Comparison of ENCODE assay signal across 8 cellular contexts in the genomic region with DNA sequence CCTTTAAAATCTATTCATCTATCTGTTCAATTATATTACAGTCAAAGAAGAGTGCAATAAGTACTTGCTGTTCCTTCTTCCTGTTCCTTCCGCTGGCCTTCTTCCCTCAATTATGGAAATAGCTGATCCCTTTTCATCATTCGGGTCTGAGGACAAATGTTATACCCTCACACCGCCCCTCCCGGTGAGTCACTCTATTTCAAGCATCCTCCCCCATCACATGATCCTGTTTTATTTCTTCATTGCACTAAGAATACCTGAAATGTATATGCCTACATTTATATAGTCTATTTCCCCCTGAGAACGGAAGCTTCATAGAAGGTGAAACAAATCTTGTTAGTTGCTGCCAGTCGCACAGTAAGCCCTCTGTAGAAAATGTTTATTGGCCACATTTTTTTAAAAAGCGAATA. TPM values are rescaled to one million over a fixed set of nuclear protein-coding genes. Genes with fewer than 3 reads are reported as not detected.
A peak's percentile ranks its signal among the peaks of the same experiment; 100 is the strongest.
DNase-seq lines count a peak whose midpoint lies in the region; ATAC-seq and TF ChIP-seq lines count a peak whose summit lies in the region.

No MANE protein-coding gene starts in this region.

- H2AFZ ChIP-seq in H9 (ENCODE audit: low read length): no peak overlapping the region

- H2BK20ac ChIP-seq in H9 (ENCODE audit: low read depth, low read length, poor library complexity, severe bottlenecking): no peak overlapping the region

- peaks cover 18% of the 10 kb centered on the region for H3K4me1 ChIP-seq in H9 (ENCODE audit: insufficient read depth, low read length)

- H3K27me3 Mint-ChIP-seq in H9 (ENCODE audit: low read depth): no peaks in the 10 kb centered on the region
- no peaks in the 10 kb centered on the region for H3K27me3 Mint-ChIP-seq in neural crest cell (ENCODE audit: low read depth)

- H4K91ac ChIP-seq in H9 (ENCODE audit: insufficient read length, low read depth, low read length): no peak overlapping the region

- H3K9ac ChIP-seq in H9 (ENCODE audit: extremely low read depth, insufficient read length, low read length): peak overlapping the region; percentile 98

- WGBS in H9 (ENCODE audit: extremely low coverage, insufficient read length, low lambda C conversion rate): no CpG with 5 or more reads among the region's 7 CpGs

- DNase-seq in AG10803 (ENCODE audit: low read depth) (peak; percentile 37), H9 (no peak), SHP77 (lab: John Stamatoyannopoulos, UW) (peak; percentile 1 to 19), coronary artery (ENCODE audit: low spot score) (no peak), neural crest cell (ENCODE audit: low read depth, low spot score) (no peak)
- DNase-seq in NK-92 treated with Interleukin-12 subunit alpha and Interleukin-12 subunit beta, amount 100 ng/mL, for 24 hours (lab: John Stamatoyannopoulos, UW): no peak

- H3K14ac ChIP-seq in H9 (ENCODE audit: insufficient read depth, low read length): no peak overlapping the region; the same call in 1 of the 2 replicates

- H3K27ac ChIP-seq in H9 (ENCODE audit: insufficient read length, low read depth, low read length) (no peak overlapping the region), coronary artery (peak overlapping the region in 1 of 2 donors; percentile 78)

- H3K79me1 ChIP-seq in H9 (ENCODE audit: insufficient read depth, low read depth, low read length, poor library complexity, severe bottlenecking): no peaks in the 10 kb centered on the region

- no peak overlapping the region for H3K27ac Mint-ChIP-seq in H9
- H3K27ac Mint-ChIP-seq in neural crest cell (ENCODE audit: unreplicated experiment): no peak overlapping the region

- peaks cover 31 to 33% of the 10 kb centered on the region in 2 experiments for H3K4me1 Mint-ChIP-seq in H9
- H3K4me1 Mint-ChIP-seq in neural crest cell: peaks cover 33% of the 10 kb centered on the region

- no peak overlapping the region for H4K8ac ChIP-seq in H9 (replicated peaks; ENCODE audit: insufficient read length, low read depth, low read length)

- ATAC-seq in GM18861 (IDR thresholded peaks at IDR 0.05; ENCODE audit: unreplicated experiment) (no peak), HG03108 (IDR thresholded peaks at IDR 0.05; ENCODE audit: unreplicated experiment) (no peak)

- no peaks in the 10 kb centered on the region for H3K27me3 ChIP-seq in H9 (ENCODE audit: insufficient read depth, low read length)

- H3K23ac ChIP-seq in H9 (ENCODE audit: insufficient read length, low read depth, low read length): no peak overlapping the region

- TF ChIP-seq CTCF in AG10803 (conservative IDR thresholded peaks at IDR 0.05; ENCODE audit: low read length) (no peak), H9 (conservative IDR thresholded peaks at IDR 0.05) (no peak; the same call in 2 of the 3 replicates), coronary artery (IDR thresholded peaks at IDR 0.05) (no peak), neural crest cell (conservative IDR thresholded peaks at IDR 0.05) (peak; percentile 15)

- H2BK15ac ChIP-seq in H9 (ENCODE audit: low read depth, low read length): no peak overlapping the region

- H3K18ac ChIP-seq in H9 (ENCODE audit: insufficient read length, low read depth, low read length): no peak overlapping the region

- H3K9me3 ChIP-seq in H9 (ENCODE audit: control insufficient read depth, low read depth, low read length): no peaks in the 10 kb centered on the region

- H2BK120ac ChIP-seq in H9 (ENCODE audit: low read depth, low read length, poor library complexity, severe bottlenecking): no peak overlapping the region

- no peak overlapping the region for H2BK12ac ChIP-seq in H9 (ENCODE audit: insufficient read length, low read depth, low read length)

- no peak overlapping the region for H3T11ph ChIP-seq in H9 (ENCODE audit: low read length)

- peaks cover 63% of the 10 kb centered on the region for H3K79me2 ChIP-seq in H9 (ENCODE audit: insufficient read depth, low read length)

- peak overlapping the region; percentile 47 for H3K4me2 ChIP-seq in H9 (ENCODE audit: insufficient read depth, insufficient read length, low read length)

- peaks cover 25% of the 10 kb centered on the region for H3K23me2 ChIP-seq in H9 (ENCODE audit: insufficient read length, low read depth, low read length, poor library complexity, severe bottlenecking)

- H3K9me3 Mint-ChIP-seq in H9 (no peaks in the 10 kb centered on the region), neural crest cell (no peaks in the 10 kb centered on the region)

- H3K4me3 Mint-ChIP-seq in H9 (no peak overlapping the region), neural crest cell (no peak overlapping the region)

- no peak overlapping the region for H3K56ac ChIP-seq in H9 (ENCODE audit: insufficient read length, low read depth, low read length)

- H4K5ac ChIP-seq in H9 (ENCODE audit: insufficient read length, low read depth, low read length): no peak overlapping the region

- H4K20me1 ChIP-seq in H9 (ENCODE audit: control insufficient read depth, insufficient read depth, insufficient read length): no peaks in the 10 kb centered on the region

- no peak overlapping the region for H2AK5ac ChIP-seq in H9 (ENCODE audit: insufficient read length, low read length)

- H3K4me3 ChIP-seq in AG10803 (ENCODE audit: low read length) (peak overlapping the region; percentile 94), coronary artery (peak overlapping the region; percentile 78)

- peaks cover 7 to 12% (median 7%) of the 10 kb centered on the region in 3 experiments; a peak in 5 of 7 replicates for H3K36me3 Mint-ChIP-seq in H9 (ENCODE audit: insufficient read depth in 1 of 3, low read depth in 3 of 3)
- H3K36me3 Mint-ChIP-seq in neural crest cell (ENCODE audit: low read depth): no peaks in the 10 kb centered on the region

- no peak overlapping the region for H3K4ac ChIP-seq in H9 (ENCODE audit: low read depth, low read length)

- H2BK5ac ChIP-seq in H9 (ENCODE audit: insufficient read length, low read length): no peak overlapping the region

RNA-seq across cellular contexts. Expression of a gene that starts 2.5 kb away (rescaled TPM):
- total RNA-seq in H9 (2021) (206 and 216 TPM in 2 replicates), neural crest cell (129 and 135 TPM in 2 replicates)

Comparison
In these comparisons a context has a peak if more than half of its experiments do, and no peak if none do; other contexts are left out.
1. DNase-seq: peak in AG10803 (single experiment) and SHP77 (2 of 2); none in H9 (single experiment), coronary artery (single experiment), neural crest cell (single experiment) and NK-92 treated with Interleukin-12 subunit alpha and Interleukin-12 subunit beta, amount 100 ng/mL, for 24 hours (single experiment).